Comparison of ENCODE assay signal across 1 cellular context in the genomic region with DNA sequence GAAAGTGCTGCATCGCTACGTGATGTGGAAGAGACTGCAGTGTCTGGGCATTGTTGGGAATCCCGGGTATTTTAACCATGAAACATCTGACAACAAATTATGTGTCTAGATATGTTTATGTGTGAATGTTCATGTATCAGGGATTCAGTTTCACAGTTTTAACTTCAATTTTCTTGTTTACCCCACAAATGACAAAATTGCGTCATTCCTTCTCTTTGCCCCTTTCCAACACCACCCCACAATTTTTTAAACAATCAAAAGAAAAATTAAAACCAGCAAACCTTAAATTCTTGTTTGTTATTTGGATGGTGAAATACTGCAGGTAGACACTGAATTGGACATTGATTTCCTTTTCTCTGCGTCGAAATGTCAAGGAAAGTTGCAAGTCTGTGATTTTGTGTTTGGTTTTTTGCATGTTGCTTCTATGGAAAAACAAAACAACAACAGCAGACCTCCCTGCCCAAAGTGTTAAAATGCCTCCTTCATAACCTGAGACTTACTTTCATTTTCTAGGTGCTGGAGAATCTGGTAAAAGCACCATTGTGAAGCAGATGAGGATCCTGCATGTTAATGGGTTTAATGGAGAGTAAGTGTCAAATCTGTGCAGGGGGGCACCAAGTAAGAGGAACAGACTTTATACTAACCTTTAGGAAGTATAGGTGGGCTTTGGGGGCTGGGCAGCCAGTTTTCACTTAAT.
A peak's percentile ranks its signal among the peaks of the same experiment; 100 is the strongest.
TF ChIP-seq lines count a peak whose summit lies in the region.

No MANE protein-coding gene starts in this region.

TF ChIP-seq in H1, 55 proteins besides CTCF, POLR2A, EP300 and RAD21:
- TF ChIP-seq CEBPB (IDR thresholded peaks at IDR 0.05; ENCODE audit: low read depth, low read length) (peak; percentile 36; the same call in 1 of the 2 replicates), RNF2 (IDR thresholded peaks at IDR 0.05; ENCODE audit: borderline replicate concordance, low read depth, low read length, missing control alignments, poor library complexity, severe bottlenecking) (no peak)
